ENCODE assay signal across 10 cellular contexts in the genomic region with DNA sequence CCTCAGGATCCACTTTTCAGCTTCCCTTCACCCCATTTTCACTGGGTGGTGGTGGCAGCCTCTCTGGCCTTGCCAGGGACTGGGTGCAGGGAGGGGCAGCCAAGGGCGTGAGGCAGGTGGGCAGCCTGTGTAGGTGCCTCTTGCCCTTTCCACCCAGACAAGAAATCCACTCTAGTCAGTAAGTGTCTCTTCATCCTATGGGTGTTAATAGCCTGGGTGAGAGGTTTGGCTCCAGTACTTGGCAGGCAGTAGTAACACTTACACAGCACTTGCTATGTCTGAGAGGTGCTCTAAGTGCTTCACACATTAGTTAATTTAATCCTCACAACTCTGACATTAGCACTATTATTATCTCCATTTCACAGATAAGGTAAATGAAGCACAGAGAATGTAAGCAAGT.
"Had no signal": no experiment of that assay in that cellular context is flagged by ENCODE, and none has a peak within 500 bp of the region (broad histone marks: within the 10 kb centered on the region; RNA-seq: fewer than 3 reads in every experiment).

No MANE protein-coding gene starts in this region.

- ATAC-seq: activated CD8-positive, alpha-beta memory T cell treated with anti-CD3 and anti-CD28 coated beads, Interleukin-2, amount 10 ng/mL, durations not matched to agents 7 days and 5 days; gastroesophageal sphincter; stimulated activated effector memory CD8-positive, alpha-beta T cell treated with anti-CD3 and anti-CD28 coated beads, Interleukin-12 subunit alpha, Interleukin-12 subunit beta, amount 100 ng/mL, for 72 hours had no signal

- DNase-seq: activated CD4-positive, alpha-beta T cell treated with anti-CD3 and anti-CD28 coated beads, Interleukin-2, amount 50 U/mL, for 48 hours; activated CD8-positive, alpha-beta memory T cell treated with anti-CD3 and anti-CD28 coated beads, Interleukin-2, amount 10 ng/mL, durations not matched to agents 7 days and 5 days; activated naive CD4-positive, alpha-beta T cell treated with anti-CD3 and anti-CD28 coated beads, Interleukin-2, amount 10 ng/mL, durations not matched to agents 7 days and 5 days; activated T-cell treated with anti-CD3 and anti-CD28 coated beads, Interleukin-2, amount 50 U/mL, for 1 hour; islet precursor cell; ovary; stimulated activated CD4-positive, alpha-beta T cell treated with anti-CD3 and anti-CD28 coated beads, Interleukin-2, amount 100 ng/mL, for 24 hours had no signal

- H3K27ac ChIP-seq: gastroesophageal sphincter, ovary, WERI-Rb-1 had no signal

- H3K36me3 ChIP-seq: gastroesophageal sphincter, ovary, WERI-Rb-1 had no signal

- H3K27me3 ChIP-seq: gastroesophageal sphincter, ovary had no signal

- H3K4me1 ChIP-seq: gastroesophageal sphincter had no signal

- H3K4me3 ChIP-seq: gastroesophageal sphincter, ovary had no signal
